14 cellular contexts compared by ENCODE assay signal in the genomic region with DNA sequence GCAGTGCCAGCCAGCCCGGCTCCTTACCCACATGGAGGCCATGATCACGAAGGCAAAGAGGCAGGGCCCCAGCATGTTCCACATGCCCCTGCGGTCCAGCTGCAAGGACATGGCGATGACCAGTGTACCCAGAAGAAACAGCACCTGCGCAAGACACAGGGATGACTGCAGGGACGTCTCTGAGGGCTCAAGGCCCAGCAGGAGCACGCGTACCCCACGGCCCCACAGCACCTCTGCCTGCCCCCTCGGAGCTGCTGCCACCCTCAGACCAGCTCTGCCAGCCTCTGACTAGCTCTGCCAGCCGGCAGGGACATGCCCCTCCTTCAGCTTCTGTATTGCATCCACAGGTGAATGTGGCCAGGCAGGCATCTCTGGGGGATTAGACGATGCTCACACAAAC. TPM values are rescaled to one million over a fixed set of nuclear protein-coding genes. Genes with fewer than 3 reads are reported as not detected.
DNase-seq lines count a peak whose midpoint lies in the region; ATAC-seq and TF ChIP-seq lines count a peak whose summit lies in the region.
"Had no signal": no experiment of that assay in that cellular context is flagged by ENCODE, and none has a peak within 500 bp of the region (broad histone marks: within the 10 kb centered on the region; RNA-seq: fewer than 3 reads in every experiment).

No MANE protein-coding gene starts in this region.

- intact Hi-C loops in spleen (cut with DNase I; ENCODE audit: low total_unique reads), result no loop called here

- peak overlapping the region in 1 of 11 experiments; percentile 61; a peak in 2 of 22 replicates for H3K27ac ChIP-seq in BLaER1 treated with 17β-estradiol and CSF1 and Interleukin-3, amounts not matched to agents 10 nM and 100 nM
- H3K27ac ChIP-seq in RWPE1 (peak overlapping the region; percentile 83), spleen (no peak overlapping the region)
- H3K27ac ChIP-seq: A549, HL-60 had no signal

- no peak for DNase-seq in RWPE1 (ENCODE audit: low spot score)
- DNase-seq in glutamatergic neuron, result no peak
- peak; percentile 75 for DNase-seq in spleen
- DNase-seq in iPS-NIHi11 (ENCODE audit: low spot score), result no peak
- DNase-seq: Caco-2; CD8-positive, alpha-beta memory T cell; DND-41; GDM1; HCEC 1CT had no signal

- no peak for ATAC-seq in GM18505 (IDR thresholded peaks at IDR 0.05; ENCODE audit: unreplicated experiment)
- ATAC-seq: A549 had no signal

- CTCF ChIA-PET in RWPE1 (lab: Yijun Ruan, JAX), result interaction anchor here (1.0 kb wide), 1 partner anchor 10 kb away, joined by 7 read pairs; no protein-coding TSS in a partner anchor

- H3K9ac ChIP-seq in BLaER1 treated with 17β-estradiol and CSF1 and Interleukin-3, amounts not matched to agents 10 nM and 100 nM, result peak overlapping the region in 6 of 11 experiments; percentile 1 to 67 (median 54); a peak in 6 of 22 replicates

- H4K20me1 ChIP-seq in BLaER1 treated with 17β-estradiol and CSF1 and Interleukin-3, amounts not matched to agents 10 nM and 100 nM, result peaks cover under 1 to 90% (median 46%) of the 10 kb centered on the region in 11 experiments; a peak in 20 of 22 replicates

- POLR2A ChIA-PET in RWPE1 (lab: Yijun Ruan, JAX; ENCODE audit: low non-redundant PET), result no interaction called here

- H3K4me3 ChIP-seq in BLaER1 treated with 17β-estradiol and CSF1 and Interleukin-3, amounts not matched to agents 10 nM and 100 nM, result no peak overlapping the region; a peak in 1 of 20 replicates
- H3K4me3 ChIP-seq in spleen, result no peak overlapping the region
- H3K4me3 ChIP-seq: A549 had no signal

- no peak for TF ChIP-seq CTCF in RWPE1 (conservative IDR thresholded peaks at IDR 0.05; ENCODE audit: low read depth)
- TF ChIP-seq CTCF in glutamatergic neuron (IDR thresholded peaks at IDR 0.05; ENCODE audit: partially characterized antibody, unreplicated experiment), result no peak
- no peak for TF ChIP-seq CTCF in spleen (IDR thresholded peaks at IDR 0.05 in 8 of 11, conservative IDR thresholded peaks at IDR 0.05 in 3 of 11)

- H3K36me3 ChIP-seq in BLaER1 treated with 17β-estradiol and CSF1 and Interleukin-3, amounts not matched to agents 10 nM and 100 nM, result peaks cover 68 to 85% (median 76%) of the 10 kb centered on the region in 11 experiments
- peaks cover 0 to 87% (median 74%) of the 10 kb centered on the region in 6 donors for H3K36me3 ChIP-seq in spleen

- peak overlapping the region; percentile 17 for H3K27ac Mint-ChIP-seq in glutamatergic neuron (ENCODE audit: unreplicated experiment)

- H3K36me3 Mint-ChIP-seq in glutamatergic neuron (ENCODE audit: unreplicated experiment), result no peaks in the 10 kb centered on the region

- H3K27me3 Mint-ChIP-seq in glutamatergic neuron (ENCODE audit: unreplicated experiment), result peaks cover 9% of the 10 kb centered on the region
- H3K27me3 Mint-ChIP-seq: CD8-positive, alpha-beta memory T cell had no signal

- no peak overlapping the region for H3K4me3 Mint-ChIP-seq in glutamatergic neuron (ENCODE audit: unreplicated experiment)

- TF ChIP-seq POLR2A in spleen (IDR thresholded peaks at IDR 0.05), result no peak
- TF ChIP-seq POLR2A in GM18505 (IDR thresholded peaks at IDR 0.05; ENCODE audit: borderline replicate concordance, extremely low read depth, insufficient read depth, insufficient read length), result no peak

- no peaks in the 10 kb centered on the region for H3K9me3 ChIP-seq in BLaER1 treated with 17β-estradiol and CSF1 and Interleukin-3, amounts not matched to agents 10 nM and 100 nM (replicated peaks in 1 of 11)
- no peaks in the 10 kb centered on the region for H3K9me3 ChIP-seq in spleen
- H3K9me3 ChIP-seq: A549, BE2C, Caco-2 had no signal

- H3K4me1 Mint-ChIP-seq in glutamatergic neuron (ENCODE audit: low read depth, unreplicated experiment), result peaks cover 2% of the 10 kb centered on the region

- H3K4me1 ChIP-seq in BLaER1 treated with 17β-estradiol and CSF1 and Interleukin-3, amounts not matched to agents 10 nM and 100 nM, result peaks cover 32 to 46% (median 42%) of the 10 kb centered on the region in 10 experiments
- peaks cover 9 to 32% (median 25%) of the 10 kb centered on the region in 6 donors for H3K4me1 ChIP-seq in spleen
- H3K4me1 ChIP-seq: Caco-2 had no signal

- H3K4me2 ChIP-seq in BLaER1 treated with 17β-estradiol and CSF1 and Interleukin-3, amounts not matched to agents 10 nM and 100 nM, result peak overlapping the region in 9 of 11 experiments; percentile 79 to 93 (median 89); a peak in 19 of 22 replicates
- H3K4me2 ChIP-seq: A549 had no signal

- peaks cover 8% of the 10 kb centered on the region for H3K9me3 Mint-ChIP-seq in glutamatergic neuron (ENCODE audit: unreplicated experiment)
- H3K9me3 Mint-ChIP-seq: CD8-positive, alpha-beta memory T cell had no signal

- 92 to 97% (median 95%) methylated on average over 7 to 12 of the region's 12 CpGs for WGBS in spleen, 5 donors

- no peaks in the 10 kb centered on the region for H3K27me3 ChIP-seq in BLaER1 treated with 17β-estradiol and CSF1 and Interleukin-3, amounts not matched to agents 10 nM and 100 nM
- no peaks in the 10 kb centered on the region for H3K27me3 ChIP-seq in spleen (replicated peaks in 1 of 7)
- H3K27me3 ChIP-seq: BE2C had no signal

RNA-seq across cellular contexts. Expression of a gene that starts 2.2 kb away (rescaled TPM):
- total RNA-seq in glutamatergic neuron (ENCODE audit: unreplicated experiment) (69.6 TPM), spleen (10 to 100 TPM; 38.0 to 64.1 (median 48.0) TPM)
- 100 to 1,000 TPM in 1 of 3 donors, 10 to 100 TPM in 2; 85.0 to 108 (median 85.7) TPM for polyA plus RNA-seq in spleen

RNA-seq across cellular contexts. Expression of a gene that starts 9.2 kb away (rescaled TPM):
- total RNA-seq in glutamatergic neuron (ENCODE audit: unreplicated experiment) (54.5 TPM), spleen (10 to 100 TPM; 35.7 to 63.2 (median 51.0) TPM)
- 10 to 100 TPM; 19.5 to 40.6 (median 32.2) TPM for polyA plus RNA-seq in spleen

RNA-seq across cellular contexts. Expression of a gene that starts 20.1 kb away (rescaled TPM):
- total RNA-seq in glutamatergic neuron (ENCODE audit: unreplicated experiment) (16.4 TPM), spleen (10 to 100 TPM; 22.6 to 27.3 (median 24.8) TPM)
- 10 to 100 TPM; 12.9 to 22.7 (median 13.6) TPM for polyA plus RNA-seq in spleen

RNA-seq across cellular contexts. Expression of a gene that starts 24.4 kb away (rescaled TPM):
- total RNA-seq in glutamatergic neuron (ENCODE audit: unreplicated experiment) (82.6 TPM), spleen (10 to 100 TPM; 27.3 to 71.4 (median 50.0) TPM)
- 10 to 100 TPM; 43.4 to 75.8 (median 67.7) TPM for polyA plus RNA-seq in spleen

RNA-seq across cellular contexts. Expression of a gene that starts 29.1 kb away (rescaled TPM):
- total RNA-seq in glutamatergic neuron (ENCODE audit: unreplicated experiment) (26.2 TPM), spleen (10 to 100 TPM in 5 of 7 donors, 1 to 10 TPM in 2; 8.9 to 14.8 (median 11.7) TPM)
- polyA plus RNA-seq in spleen, result 10 to 100 TPM in 2 of 3 donors, 1 to 10 TPM in 1; 9.1 to 19.5 (median 14.1) TPM
